Comparison of ENCODE assay signal across 9 cellular contexts in genomic region chr10:86261933-86262665, GRCh38.
A peak's percentile ranks its signal among the peaks of the same experiment; 100 is the strongest.
DNase-seq lines count a peak whose midpoint lies in the region; ATAC-seq lines count a peak whose summit lies in the region.
"Had no signal": no experiment of that assay in that cellular context is flagged by ENCODE, and none has a peak within 500 bp of the region (broad histone marks: within the 10 kb centered on the region; RNA-seq: fewer than 3 reads in every experiment).

No MANE protein-coding gene starts in this region.

- no peak overlapping the region for H3K4me2 ChIP-seq in mesenchymal stem cell (ENCODE audit: low read length, poor library complexity, severe bottlenecking)

- no peak overlapping the region for H3K18ac ChIP-seq in mesenchymal stem cell (ENCODE audit: low read depth in 1 of 2, low read length in 2 of 2)

- peaks cover 34% of the 10 kb centered on the region for H3K27me3 Mint-ChIP-seq in stimulated activated memory B cell treated with anti-CD40 and anti-IgM and Interleukin-4, amounts not matched to agents 10 μg/mL and 1 μg/mL and 100 μg/mL, for 72 hours

- H3K79me1 ChIP-seq in mesenchymal stem cell (replicated peaks; ENCODE audit: low read length, poor library complexity, severe bottlenecking) = no peaks in the 10 kb centered on the region

- H4K91ac ChIP-seq in mesenchymal stem cell (ENCODE audit: low read length) = no peak overlapping the region

- ATAC-seq in HG02642 (IDR thresholded peaks at IDR 0.05; ENCODE audit: poor library complexity, unreplicated experiment) = peak; percentile 64
- peak; percentile 66 for ATAC-seq in stimulated activated memory B cell treated with anti-CD40 and anti-IgM and Interleukin-4, amounts not matched to agents 10 μg/mL and 1 μg/mL and 100 μg/mL, for 72 hours

- H3K4me1 ChIP-seq in mesenchymal stem cell (ENCODE audit: control insufficient read depth, insufficient read depth, low read depth, low read length) = no peaks in the 10 kb centered on the region
- H3K4me1 ChIP-seq: HAP-1 had no signal

- no peak overlapping the region for H3K4me3 ChIP-seq in mesenchymal stem cell (ENCODE audit: insufficient read depth in 1 of 2, low read depth in 1 of 2, low read length in 2 of 2)
- H3K4me3 ChIP-seq: HAP-1 had no signal

- no peaks in the 10 kb centered on the region for H3K9me3 Mint-ChIP-seq in stimulated activated memory B cell treated with anti-CD40 and anti-IgM and Interleukin-4, amounts not matched to agents 10 μg/mL and 1 μg/mL and 100 μg/mL, for 72 hours

- no peak overlapping the region for H4K8ac ChIP-seq in mesenchymal stem cell (ENCODE audit: low read length)

- no peak overlapping the region for H2BK15ac ChIP-seq in mesenchymal stem cell (ENCODE audit: low read depth, poor library complexity, severe bottlenecking)

- peaks cover 0 to 32% of the 10 kb centered on the region in 2 experiments for H3K27me3 ChIP-seq in mesenchymal stem cell (ENCODE audit: control insufficient read depth in 1 of 2, insufficient read depth in 1 of 2, low read length in 2 of 2)

- no peaks in the 10 kb centered on the region for H3K36me3 ChIP-seq in mesenchymal stem cell (ENCODE audit: control insufficient read depth in 1 of 2, insufficient read depth in 2 of 2, low read depth in 1 of 2, low read length in 2 of 2)
- H3K36me3 ChIP-seq: HAP-1 had no signal

- H2AK5ac ChIP-seq in mesenchymal stem cell (ENCODE audit: low read length, severe bottlenecking) = no peak overlapping the region

- no peak overlapping the region for H3K23ac ChIP-seq in mesenchymal stem cell (ENCODE audit: low read length in 2 of 2)

- H3K14ac ChIP-seq in mesenchymal stem cell (ENCODE audit: low read length in 2 of 2) = no peak overlapping the region

- H2BK120ac ChIP-seq in mesenchymal stem cell (ENCODE audit: low read depth, low read length) = no peak overlapping the region

- H2AFZ ChIP-seq in mesenchymal stem cell (ENCODE audit: low read depth, low read length) = no peak overlapping the region

- H3K36me3 Mint-ChIP-seq in stimulated activated memory B cell treated with anti-CD40 and anti-IgM and Interleukin-4, amounts not matched to agents 10 μg/mL and 1 μg/mL and 100 μg/mL, for 72 hours = no peaks in the 10 kb centered on the region

- no peak overlapping the region for H3K4me3 Mint-ChIP-seq in stimulated activated memory B cell treated with anti-CD40 and anti-IgM and Interleukin-4, amounts not matched to agents 10 μg/mL and 1 μg/mL and 100 μg/mL, for 72 hours

- H3K9me3 ChIP-seq in mesenchymal stem cell (ENCODE audit: control insufficient read depth, low read length) = no peaks in the 10 kb centered on the region
- H3K9me3 ChIP-seq: HAP-1 had no signal

- no peak overlapping the region for H3K9ac ChIP-seq in mesenchymal stem cell (ENCODE audit: low read length)

- no peak overlapping the region for H3K4ac ChIP-seq in mesenchymal stem cell (ENCODE audit: low read depth in 1 of 2, low read length in 2 of 2)

- 67% methylated on average over 14 of the region's 14 CpGs for WGBS in mesenchymal stem cell

- H2BK5ac ChIP-seq in mesenchymal stem cell (ENCODE audit: low read depth, low read length, poor library complexity, severe bottlenecking) = no peak overlapping the region

- H3K27ac ChIP-seq in mesenchymal stem cell (ENCODE audit: low read length, poor library complexity, severe bottlenecking) = no peak overlapping the region

- peak; percentile 32 for DNase-seq in stimulated activated CD4-positive, alpha-beta T cell treated with anti-CD3 and anti-CD28 coated beads, Interleukin-15, amount 100 ng/mL, for 24 hours
- DNase-seq in stimulated activated CD4-positive, alpha-beta T cell treated with anti-CD3 and anti-CD28 coated beads, Interleukin-4, amount 100 ng/mL, for 4 hours = no peak
- DNase-seq in NOMO-1 (lab: John Stamatoyannopoulos, UW; ENCODE audit: unreplicated experiment in 2 of 2) (peak; percentile 53 to 82), globus pallidus (ENCODE audit: low spot score) (peak; percentile 81), mesenchymal stem cell (no peak), AG20443 (ENCODE audit: low spot score) (no peak)

- no peak overlapping the region for H2BK12ac ChIP-seq in mesenchymal stem cell (ENCODE audit: low read length in 2 of 2)

- H3K27ac Mint-ChIP-seq in stimulated activated memory B cell treated with anti-CD40 and anti-IgM and Interleukin-4, amounts not matched to agents 10 μg/mL and 1 μg/mL and 100 μg/mL, for 72 hours = no peak overlapping the region

- H3K4me1 Mint-ChIP-seq in stimulated activated memory B cell treated with anti-CD40 and anti-IgM and Interleukin-4, amounts not matched to agents 10 μg/mL and 1 μg/mL and 100 μg/mL, for 72 hours = no peaks in the 10 kb centered on the region

Comparison
In these comparisons a context has a peak if more than half of its experiments do, and no peak if none do; other contexts are left out.
1. DNase-seq: peak in stimulated activated CD4-positive, alpha-beta T cell treated with anti-CD3 and anti-CD28 coated beads, Interleukin-15, amount 100 ng/mL, for 24 hours (single experiment), NOMO-1 (2 of 2) and globus pallidus (single experiment); none in stimulated activated CD4-positive, alpha-beta T cell treated with anti-CD3 and anti-CD28 coated beads, Interleukin-4, amount 100 ng/mL, for 4 hours (0 of 2), mesenchymal stem cell (single experiment) and AG20443 (single experiment).